8 cellular contexts compared by ENCODE assay signal in the genomic region with DNA sequence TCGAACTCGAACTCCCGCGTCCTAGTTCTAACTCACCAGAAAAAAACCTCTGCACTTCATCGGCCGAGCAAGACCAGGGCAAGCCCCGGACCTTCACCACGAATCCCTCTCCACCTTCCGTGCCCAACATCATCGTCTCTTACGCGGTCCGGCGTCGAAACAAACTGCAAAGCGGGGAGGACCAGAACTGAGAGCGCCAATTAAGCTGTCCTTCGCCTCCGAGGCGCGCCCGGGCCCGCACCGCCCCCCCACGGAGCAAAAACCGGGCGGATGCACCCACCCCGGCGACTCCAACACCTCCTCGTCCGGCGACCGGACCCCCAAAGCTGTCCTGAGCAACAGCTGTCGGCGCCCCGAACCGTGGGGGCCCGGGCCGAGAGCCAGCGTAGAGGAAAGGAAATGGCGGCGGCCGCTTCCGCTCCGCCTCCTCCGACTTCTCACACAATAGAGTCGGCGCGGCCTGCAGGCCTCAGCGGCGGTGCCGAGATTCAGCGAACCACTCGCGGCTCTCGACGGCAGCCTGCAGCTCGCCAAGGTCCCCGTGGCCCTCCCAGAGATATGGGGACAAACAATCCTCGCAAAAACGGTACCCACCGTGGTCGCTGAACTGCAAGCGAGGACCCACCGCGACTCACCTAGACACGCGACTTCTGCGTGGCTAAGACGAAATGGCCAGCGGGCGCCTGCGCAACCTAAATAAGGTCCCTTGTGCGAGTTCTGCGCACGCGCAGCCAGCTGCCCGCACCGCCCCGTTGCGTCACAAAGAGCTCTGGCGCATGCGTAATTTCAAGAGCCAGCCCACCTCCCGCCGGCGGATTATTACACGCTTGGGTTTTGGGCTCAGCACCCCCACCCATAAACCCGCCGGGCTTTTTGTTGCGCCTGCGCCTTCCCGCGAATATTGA. TPM values are rescaled to one million over a fixed set of nuclear protein-coding genes. Genes with fewer than 3 reads are reported as not detected.
DNase-seq lines count a peak whose midpoint lies in the region; ATAC-seq lines count a peak whose summit lies in the region.

A gene with protein sequence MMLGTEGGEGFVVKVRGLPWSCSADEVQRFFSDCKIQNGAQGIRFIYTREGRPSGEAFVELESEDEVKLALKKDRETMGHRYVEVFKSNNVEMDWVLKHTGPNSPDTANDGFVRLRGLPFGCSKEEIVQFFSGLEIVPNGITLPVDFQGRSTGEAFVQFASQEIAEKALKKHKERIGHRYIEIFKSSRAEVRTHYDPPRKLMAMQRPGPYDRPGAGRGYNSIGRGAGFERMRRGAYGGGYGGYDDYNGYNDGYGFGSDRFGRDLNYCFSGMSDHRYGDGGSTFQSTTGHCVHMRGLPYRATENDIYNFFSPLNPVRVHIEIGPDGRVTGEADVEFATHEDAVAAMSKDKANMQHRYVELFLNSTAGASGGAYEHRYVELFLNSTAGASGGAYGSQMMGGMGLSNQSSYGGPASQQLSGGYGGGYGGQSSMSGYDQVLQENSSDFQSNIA (minus strand): TSS at position 671 of the 905 bp plus-strand sequence. CDS start 538 bp downstream, at position 133.

- peak within 1 kb of the TSS; percentile 90 to 99 (median 97) for H3K4me3 Mint-ChIP-seq in CD8-positive, alpha-beta memory T cell

- no peaks in the 10 kb centered on the region for H3K27me3 ChIP-seq in CD8-positive, alpha-beta memory T cell (ENCODE audit: insufficient read depth, low read length, poor library complexity, severe bottlenecking)
- no peaks in the 10 kb centered on the region for H3K27me3 ChIP-seq in effector memory CD4-positive, alpha-beta T cell (replicated peaks; ENCODE audit: control insufficient read depth, insufficient read depth, low read length, poor library complexity, severe bottlenecking)

- peak within 1 kb of the TSS; percentile 97 for H3K27ac ChIP-seq in CD8-positive, alpha-beta memory T cell (ENCODE audit: low read depth, low read length)
- H3K27ac ChIP-seq in effector memory CD4-positive, alpha-beta T cell (ENCODE audit: insufficient read depth, low read length, poor library complexity, severe bottlenecking): peak within 1 kb of the TSS; percentile 97

- peak; percentile 97 to 100 (median 99) for DNase-seq in CD8-positive, alpha-beta memory T cell
- DNase-seq in HS-5 (ENCODE audit: low read depth): peak; percentile 97
- peak; percentile 98 for DNase-seq in NK-92 treated with Interleukin-12 subunit alpha and Interleukin-12 subunit beta, amount 100 ng/mL, for 24 hours (lab: John Stamatoyannopoulos, UW)
- peak; percentile 99 for DNase-seq in activated CD8-positive, alpha-beta memory T cell treated with anti-CD3 and anti-CD28 coated beads for 24 hours
- DNase-seq in effector memory CD4-positive, alpha-beta T cell: peak; percentile 98 to 99 (median 98)
- peak; percentile 99 for DNase-seq in medulla oblongata (ENCODE audit: extremely low spot score)
- peak; percentile 98 for DNase-seq in stimulated activated CD8-positive, alpha-beta memory T cell treated with anti-CD3 and anti-CD28 coated beads, Interleukin-12 subunit alpha, Interleukin-12 subunit beta, amount 100 ng/mL, for 1 hour (ENCODE audit: low read depth)

- CTCF ChIA-PET in CD8-positive, alpha-beta memory T cell (lab: Charles Lee): interaction anchor here (0.7 to 4.3 kb wide), 14 partner anchors 9 to 1041 kb away, joined by 3 to 27 read pairs (median 3); partner anchors contain the start of gene RUFY1

- ATAC-seq in GM19468 (IDR thresholded peaks at IDR 0.05; ENCODE audit: extremely low read depth, unreplicated experiment): peak; percentile 60

- H3K9me3 Mint-ChIP-seq in CD8-positive, alpha-beta memory T cell: peaks cover 0 to 4% (median 0%) of the 10 kb centered on the region in 5 donors

- peak within 1 kb of the TSS; percentile 95 to 100 (median 99) for H3K27ac Mint-ChIP-seq in CD8-positive, alpha-beta memory T cell

- POLR2A ChIA-PET in CD8-positive, alpha-beta memory T cell (lab: Charles Lee): interaction anchor here (0.5 to 5.3 kb wide), 30 partner anchors 9 to 1419 kb away, joined by 3 to 51 read pairs (median 4); partner anchors contain the start of genes HNRNPAB, LTC4S, MAML1 and RUFY1

- no peaks in the 10 kb centered on the region for H3K9me3 ChIP-seq in CD8-positive, alpha-beta memory T cell (ENCODE audit: low read length)
- H3K9me3 ChIP-seq in effector memory CD4-positive, alpha-beta T cell (ENCODE audit: control insufficient read depth, low read length): no peaks in the 10 kb centered on the region

- H3K4me1 ChIP-seq in CD8-positive, alpha-beta memory T cell (ENCODE audit: insufficient read depth, low read length): peaks cover 50% of the 10 kb centered on the region
- H3K4me1 ChIP-seq in effector memory CD4-positive, alpha-beta T cell (ENCODE audit: control insufficient read depth, insufficient read depth, low read length, poor library complexity, severe bottlenecking): peaks cover 33% of the 10 kb centered on the region

- H3K4me3 ChIP-seq in CD8-positive, alpha-beta memory T cell (ENCODE audit: low read length): peak within 1 kb of the TSS; percentile 73
- H3K4me3 ChIP-seq in effector memory CD4-positive, alpha-beta T cell (ENCODE audit: insufficient read depth, low read depth, low read length, poor library complexity, severe bottlenecking): peak within 1 kb of the TSS; percentile 91

- H3K27me3 Mint-ChIP-seq in CD8-positive, alpha-beta memory T cell: peaks cover 0 to 14% of the 10 kb centered on the region in 2 donors

- peaks cover 50 to 57% (median 51%) of the 10 kb centered on the region in 3 donors for H3K4me1 Mint-ChIP-seq in CD8-positive, alpha-beta memory T cell

- peaks cover 33% of the 10 kb centered on the region for H3K36me3 ChIP-seq in CD8-positive, alpha-beta memory T cell (ENCODE audit: insufficient read depth, low read length)
- peaks cover 41% of the 10 kb centered on the region for H3K36me3 ChIP-seq in effector memory CD4-positive, alpha-beta T cell (ENCODE audit: control insufficient read depth, insufficient read depth, low read length)

- peaks cover 26 to 55% (median 32%) of the 10 kb centered on the region in 3 donors for H3K36me3 Mint-ChIP-seq in CD8-positive, alpha-beta memory T cell

RNA-seq across cellular contexts. Expression of the gene that starts here (rescaled TPM):
- 100 to 1,000 TPM; 929 to 961 TPM for total RNA-seq in CD8-positive, alpha-beta memory T cell
- 103 TPM for polyA plus RNA-seq in CD8-positive, alpha-beta memory T cell

Comparison
In these comparisons a context has a peak if more than half of its experiments do, and no peak if none do; other contexts are left out.
1. Peak in every context shown above with its lines: DNase-seq, ATAC-seq, H3K4me3 ChIP-seq and H3K27ac ChIP-seq.